Comparison of ENCODE assay signal across 8 cellular contexts in the genomic region with DNA sequence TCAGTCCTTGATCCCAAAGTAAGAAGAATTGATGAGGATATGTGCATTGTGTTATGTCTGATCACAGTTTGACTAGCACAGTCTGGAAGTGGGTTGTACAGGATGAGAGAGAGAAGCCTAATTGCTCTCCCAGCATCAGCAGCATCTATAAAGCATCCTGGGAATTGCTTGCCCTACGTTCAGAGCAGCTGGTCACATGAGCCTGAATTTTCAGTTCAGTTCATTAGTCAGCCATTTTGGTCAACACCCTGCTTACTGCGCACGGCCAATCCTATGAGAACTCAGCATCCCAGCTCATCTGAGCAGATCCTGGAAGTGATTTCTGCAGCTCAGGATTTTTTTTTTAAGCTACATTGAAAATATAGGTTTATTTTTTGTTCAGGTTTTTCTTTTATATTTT. TPM values are rescaled to one million over a fixed set of nuclear protein-coding genes. Genes with fewer than 3 reads are reported as not detected.
DNase-seq lines count a peak whose midpoint lies in the region; ATAC-seq and TF ChIP-seq lines count a peak whose summit lies in the region.

TSS of gene RUFY3 (plus strand) at position 218 of the 400 bp plus-strand sequence. CDS start 610 bp downstream, outside the sequence.

- ATAC-seq in GM19351 (IDR thresholded peaks at IDR 0.05; ENCODE audit: unreplicated experiment) = no peak
- ATAC-seq in GM21529 (IDR thresholded peaks at IDR 0.05; ENCODE audit: unreplicated experiment) = no peak
- no peak for ATAC-seq in HG02981 (IDR thresholded peaks at IDR 0.05; ENCODE audit: unreplicated experiment)

- DNase-seq in COLO829 (ENCODE audit: low spot score) = peak; percentile 81
- DNase-seq in NCI-H1417 (lab: John Stamatoyannopoulos, UW) = peak; percentile 84 to 98 (median 84)
- peak; percentile 60 for DNase-seq in WERI-Rb-1
- peak; percentile 94 for DNase-seq in fibroblast of villous mesenchyme (ENCODE audit: low read depth)

- H3K4me3 ChIP-seq in WERI-Rb-1 (ENCODE audit: low read depth, low read length) (peak within 1 kb of the TSS; percentile 38), fibroblast of villous mesenchyme (ENCODE audit: low read depth, low read length) (peak within 1 kb of the TSS; percentile 72), neural cell (ENCODE audit: low read length) (peak within 1 kb of the TSS; percentile 71)

- H3F3A ChIP-seq in neural cell (ENCODE audit: insufficient read depth, low read length, poor library complexity, severe bottlenecking) = peaks cover 3% of the 10 kb centered on the region

- H3K27me3 ChIP-seq in WERI-Rb-1 (ENCODE audit: insufficient read depth, low read depth, severe bottlenecking) (no peaks in the 10 kb centered on the region), neural cell (ENCODE audit: insufficient read depth, low read depth, low read length) (no peaks in the 10 kb centered on the region)

- no peaks in the 10 kb centered on the region for H3K36me3 ChIP-seq in WERI-Rb-1
- no peaks in the 10 kb centered on the region for H3K36me3 ChIP-seq in neural cell (ENCODE audit: insufficient read depth, low read length)

- peak within 1 kb of the TSS; percentile 60 for H3K4me2 ChIP-seq in neural cell (ENCODE audit: low read length)

- no peaks in the 10 kb centered on the region for H3K9me2 ChIP-seq in neural cell (ENCODE audit: insufficient read depth, low read length)

- no peak for TF ChIP-seq CTCF in WERI-Rb-1 (IDR thresholded peaks at IDR 0.05; ENCODE audit: low read depth, low read length)
- no peak for TF ChIP-seq CTCF in fibroblast of villous mesenchyme (IDR thresholded peaks at IDR 0.05; ENCODE audit: insufficient read depth, low read depth, low read length)
- TF ChIP-seq CTCF in neural cell (IDR thresholded peaks at IDR 0.05; ENCODE audit: poor library complexity, severe bottlenecking) = no peak

- peaks cover 6% of the 10 kb centered on the region for H4K20me1 ChIP-seq in neural cell (ENCODE audit: insufficient read depth)

- H3K27ac ChIP-seq in WERI-Rb-1 (peak within 1 kb of the TSS; percentile 58), neural cell (ENCODE audit: low read length) (peak within 1 kb of the TSS; percentile 96)

- no peaks in the 10 kb centered on the region for H3K9me3 ChIP-seq in WERI-Rb-1 (ENCODE audit: severe bottlenecking)
- H3K9me3 ChIP-seq in neural cell (ENCODE audit: low read length) = no peaks in the 10 kb centered on the region

- TF ChIP-seq RAD21 in neural cell (conservative IDR thresholded peaks at IDR 0.05) = no peak

- peaks cover 51% of the 10 kb centered on the region for H3K79me2 ChIP-seq in neural cell (replicated peaks; ENCODE audit: insufficient read depth, low read length)

- TF ChIP-seq EP300 in neural cell (conservative IDR thresholded peaks at IDR 0.05; ENCODE audit: poor library complexity, severe bottlenecking) = peak; percentile 76

- peak within 1 kb of the TSS; percentile 42 for H2AFZ ChIP-seq in neural cell (ENCODE audit: low read depth, low read length)

- H3K9ac ChIP-seq in neural cell (ENCODE audit: low read length) = peak within 1 kb of the TSS; percentile 81

TF ChIP-seq in neural cell, 6 proteins besides CTCF, POLR2A, EP300 and RAD21:
- TF ChIP-seq POLR2AphosphoS5 (IDR thresholded peaks at IDR 0.05) (peak; percentile 92), MXI1 (conservative IDR thresholded peaks at IDR 0.05; ENCODE audit: poor library complexity, severe bottlenecking) (peak; percentile 10), SMC3 (conservative IDR thresholded peaks at IDR 0.05; ENCODE audit: poor library complexity) (peak; percentile 9), EZH2 (IDR thresholded peaks at IDR 0.05; ENCODE audit: borderline replicate concordance, insufficient read depth, low read length, poor library complexity, severe bottlenecking) (no peak), TAF1 (IDR thresholded peaks at IDR 0.05; ENCODE audit: low read depth) (no peak)
- TF ChIP-seq, protein P1, sequence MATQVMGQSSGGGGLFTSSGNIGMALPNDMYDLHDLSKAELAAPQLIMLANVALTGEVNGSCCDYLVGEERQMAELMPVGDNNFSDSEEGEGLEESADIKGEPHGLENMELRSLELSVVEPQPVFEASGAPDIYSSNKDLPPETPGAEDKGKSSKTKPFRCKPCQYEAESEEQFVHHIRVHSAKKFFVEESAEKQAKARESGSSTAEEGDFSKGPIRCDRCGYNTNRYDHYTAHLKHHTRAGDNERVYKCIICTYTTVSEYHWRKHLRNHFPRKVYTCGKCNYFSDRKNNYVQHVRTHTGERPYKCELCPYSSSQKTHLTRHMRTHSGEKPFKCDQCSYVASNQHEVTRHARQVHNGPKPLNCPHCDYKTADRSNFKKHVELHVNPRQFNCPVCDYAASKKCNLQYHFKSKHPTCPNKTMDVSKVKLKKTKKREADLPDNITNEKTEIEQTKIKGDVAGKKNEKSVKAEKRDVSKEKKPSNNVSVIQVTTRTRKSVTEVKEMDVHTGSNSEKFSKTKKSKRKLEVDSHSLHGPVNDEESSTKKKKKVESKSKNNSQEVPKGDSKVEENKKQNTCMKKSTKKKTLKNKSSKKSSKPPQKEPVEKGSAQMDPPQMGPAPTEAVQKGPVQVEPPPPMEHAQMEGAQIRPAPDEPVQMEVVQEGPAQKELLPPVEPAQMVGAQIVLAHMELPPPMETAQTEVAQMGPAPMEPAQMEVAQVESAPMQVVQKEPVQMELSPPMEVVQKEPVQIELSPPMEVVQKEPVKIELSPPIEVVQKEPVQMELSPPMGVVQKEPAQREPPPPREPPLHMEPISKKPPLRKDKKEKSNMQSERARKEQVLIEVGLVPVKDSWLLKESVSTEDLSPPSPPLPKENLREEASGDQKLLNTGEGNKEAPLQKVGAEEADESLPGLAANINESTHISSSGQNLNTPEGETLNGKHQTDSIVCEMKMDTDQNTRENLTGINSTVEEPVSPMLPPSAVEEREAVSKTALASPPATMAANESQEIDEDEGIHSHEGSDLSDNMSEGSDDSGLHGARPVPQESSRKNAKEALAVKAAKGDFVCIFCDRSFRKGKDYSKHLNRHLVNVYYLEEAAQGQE (IDR thresholded peaks at IDR 0.05; ENCODE audit: borderline replicate concordance) = peak; percentile 69

RNA-seq across cellular contexts. Expression of gene RUFY3, which starts in this region (rescaled TPM):
- 56.7 and 60.5 TPM in 2 replicates for total RNA-seq in fibroblast of villous mesenchyme
- polyA plus RNA-seq in neural cell = 360 and 414 TPM in 2 replicates
- polyA minus RNA-seq in neural cell = 608 and 652 TPM in 2 replicates
